ENCODE assay signal across 28 cellular contexts in the genomic region with DNA sequence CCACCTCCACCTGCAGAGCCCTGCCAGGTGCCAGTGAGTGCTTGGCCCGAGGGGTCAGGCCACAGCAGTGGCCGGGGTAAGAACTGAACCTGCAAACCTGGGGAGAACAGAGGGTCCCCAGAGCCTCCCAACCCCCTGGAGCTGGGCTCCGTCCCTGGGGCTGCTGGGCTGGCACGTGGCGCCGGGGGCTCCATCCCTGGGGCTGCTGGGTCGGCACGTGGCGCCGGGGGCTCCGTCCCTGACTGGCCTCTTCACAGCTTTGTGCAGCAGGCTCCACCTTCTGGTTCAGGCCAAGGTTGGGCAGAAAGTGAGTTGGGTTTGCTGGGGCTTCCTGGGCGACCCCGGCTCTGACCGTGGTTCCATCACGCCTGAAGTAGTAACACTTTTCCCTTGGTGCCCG. TPM values are rescaled to one million over a fixed set of nuclear protein-coding genes. Genes with fewer than 3 reads are reported as not detected.
DNase-seq lines count a peak whose midpoint lies in the region; ATAC-seq, FAIRE-seq and TF ChIP-seq lines count a peak whose summit lies in the region.
"Had no signal": no experiment of that assay in that cellular context is flagged by ENCODE, and none has a peak within 500 bp of the region (broad histone marks: within the 10 kb centered on the region; RNA-seq: fewer than 3 reads in every experiment).

No MANE protein-coding gene starts in this region.

- in situ Hi-C loops in HepG2 (cut with HindIII; ENCODE audit: extremely low pct_ligation_motif_present, low pct_unique_long_range_greater_than_20kb): no loop called here

- H3K4me3 ChIP-seq in HepG2 (replicated peaks in 1 of 3; ENCODE audit: insufficient read depth in 1 of 3, low read depth in 2 of 3, low read length in 3 of 3) (no peak overlapping the region), foreskin fibroblast (ENCODE audit: low read depth in 1 of 2, low read length in 2 of 2) (no peak overlapping the region)
- H3K4me3 ChIP-seq: A549; BLaER1 treated with 17β-estradiol and CSF1 and Interleukin-3, amounts not matched to agents 10 nM and 100 nM; GM12878 had no signal

- H3K27ac Mint-ChIP-seq in brain: peak overlapping the region in 3 of 5 experiments; percentile 54 to 97 (median 76)
- peak overlapping the region; percentile 51 for H3K27ac Mint-ChIP-seq in stimulated activated naive B cell treated with anti-CD40 and anti-IgM and Interleukin-4, amounts not matched to agents 10 μg/mL and 1 μg/mL and 100 μg/mL, for 72 hours
- H3K27ac Mint-ChIP-seq: B cell; CD4-positive, alpha-beta T cell; CD8-positive, alpha-beta T cell had no signal

- peaks cover 4 to 17% (median 8%) of the 10 kb centered on the region in 5 experiments for H3K9me3 Mint-ChIP-seq in brain
- H3K9me3 Mint-ChIP-seq in stimulated activated naive B cell treated with anti-CD40 and anti-IgM and Interleukin-4, amounts not matched to agents 10 μg/mL and 1 μg/mL and 100 μg/mL, for 72 hours: peaks cover 7 to 9% of the 10 kb centered on the region in 2 donors

- H3K9ac ChIP-seq in HepG2 (ENCODE audit: insufficient read depth, low read depth, low read length): no peak overlapping the region
- H3K9ac ChIP-seq: BLaER1 treated with 17β-estradiol and CSF1 and Interleukin-3, amounts not matched to agents 10 nM and 100 nM had no signal

- no peaks in the 10 kb centered on the region for H4K20me1 ChIP-seq in HepG2 (ENCODE audit: insufficient read depth, low read length)

- TF ChIP-seq EP300 in HepG2 (IDR thresholded peaks at IDR 0.05; ENCODE audit: low read depth in 2 of 2, low read length in 2 of 2) (no peak), HepG2 (CRISPR knock-in tag; IDR thresholded peaks at IDR 0.05; ENCODE audit: borderline replicate concordance) (no peak)

- H3K9me3 ChIP-seq in HepG2 (ENCODE audit: low read length): no peaks in the 10 kb centered on the region
- H3K9me3 ChIP-seq: Caco-2 had no signal

- H3K4me1 ChIP-seq in HepG2 (ENCODE audit: insufficient read depth, low read length): peaks cover 19% of the 10 kb centered on the region
- H3K4me1 ChIP-seq: A549; BLaER1 treated with 17β-estradiol and CSF1 and Interleukin-3, amounts not matched to agents 10 nM and 100 nM; Caco-2 had no signal

- H3K4me2 ChIP-seq in HepG2 (ENCODE audit: low read depth, low read length): no peak overlapping the region
- H3K4me2 ChIP-seq: A549; BLaER1 treated with 17β-estradiol and CSF1 and Interleukin-3, amounts not matched to agents 10 nM and 100 nM had no signal

- no peak for TF ChIP-seq POLR2A in HepG2 (IDR thresholded peaks at IDR 0.05; ENCODE audit: insufficient read depth in 1 of 2, low read depth in 2 of 2, low read length in 2 of 2)

- TF ChIP-seq CTCF in brain (conservative IDR thresholded peaks at IDR 0.05) (no peak), HepG2 (CRISPR knock-in tag; IDR thresholded peaks at IDR 0.05) (no peak), foreskin fibroblast (IDR thresholded peaks at IDR 0.05; ENCODE audit: low read depth, low read length) (no peak)

- no peak overlapping the region for H3K4me3 Mint-ChIP-seq in brain
- no peak overlapping the region for H3K4me3 Mint-ChIP-seq in stimulated activated naive B cell treated with anti-CD40 and anti-IgM and Interleukin-4, amounts not matched to agents 10 μg/mL and 1 μg/mL and 100 μg/mL, for 72 hours
- H3K4me3 Mint-ChIP-seq: B cell; CD4-positive, alpha-beta T cell; CD8-positive, alpha-beta T cell had no signal

- CTCF ChIA-PET in HepG2 (lab: Yijun Ruan, JAX; ENCODE audit: low intra/inter-chr PET ratio, low total read pairs): no interaction called here

- no peaks in the 10 kb centered on the region for H3K4me1 Mint-ChIP-seq in brain
- peaks cover 0 to 2% of the 10 kb centered on the region in 2 donors for H3K4me1 Mint-ChIP-seq in stimulated activated naive B cell treated with anti-CD40 and anti-IgM and Interleukin-4, amounts not matched to agents 10 μg/mL and 1 μg/mL and 100 μg/mL, for 72 hours
- H3K4me1 Mint-ChIP-seq: B cell had no signal

- no peaks in the 10 kb centered on the region for H3K27me3 Mint-ChIP-seq in brain
- H3K27me3 Mint-ChIP-seq in stimulated activated naive B cell treated with anti-CD40 and anti-IgM and Interleukin-4, amounts not matched to agents 10 μg/mL and 1 μg/mL and 100 μg/mL, for 72 hours: no peaks in the 10 kb centered on the region
- H3K27me3 Mint-ChIP-seq: B cell; CD4-positive, alpha-beta T cell had no signal

- no peak overlapping the region for H2AFZ ChIP-seq in HepG2 (ENCODE audit: low read length)

- no peak for TF ChIP-seq RAD21 in HepG2 (CRISPR knock-in tag; IDR thresholded peaks at IDR 0.05)

- H3K36me3 Mint-ChIP-seq in brain: peaks cover 83% of the 10 kb centered on the region
- H3K36me3 Mint-ChIP-seq in stimulated activated naive B cell treated with anti-CD40 and anti-IgM and Interleukin-4, amounts not matched to agents 10 μg/mL and 1 μg/mL and 100 μg/mL, for 72 hours: peaks cover 57 to 82% of the 10 kb centered on the region in 2 donors

- H3K79me2 ChIP-seq in HepG2 (ENCODE audit: insufficient read depth, low read length): no peaks in the 10 kb centered on the region

- POLR2A ChIA-PET in HepG2 (lab: Yijun Ruan, JAX): no interaction called here

- WGBS in HepG2 (ENCODE audit: low lambda C conversion rate): 93% methylated on average over 14 of the region's 16 CpGs

- DNase-seq in activated CD8-positive, alpha-beta memory T cell treated with anti-CD3 and anti-CD28 coated beads for 24 hours: peak; percentile 46
- DNase-seq in activated CD8-positive, alpha-beta memory T cell treated with anti-CD3 and anti-CD28 coated beads, Interleukin-2, amount 50 U/mL, for 48 hours: no peak
- DNase-seq in HepG2 (ENCODE audit: low spot score): no peak
- DNase-seq in stimulated activated naive B cell treated with anti-CD40 and anti-IgM and Interleukin-4, amounts not matched to agents 10 μg/mL and 1 μg/mL and 100 μg/mL, for 72 hours: no peak
- no peak for DNase-seq in islet precursor cell
- DNase-seq in foreskin fibroblast: no peak
- DNase-seq: AML-193; Caco-2; Calu3; CD4-positive, alpha-beta T cell; CD8-positive, alpha-beta T cell; DMS 273 treated with DMSO at 0.1 percent for 48 hours; DMS153; DMS53; DMS79; DND-41; EL; GDM1 had no signal

- peaks cover 7 to 35% of the 10 kb centered on the region in 2 experiments; a peak in 4 of 5 replicates for H3K36me3 ChIP-seq in HepG2 (replicated peaks in 1 of 2; ENCODE audit: control insufficient read depth in 1 of 2, insufficient read depth in 2 of 2, low read length in 2 of 2)

- H3K27me3 ChIP-seq in HepG2 (ENCODE audit: control insufficient read depth in 1 of 2, insufficient read depth in 2 of 2, low read length in 2 of 2): no peaks in the 10 kb centered on the region
- H3K27me3 ChIP-seq: BLaER1 treated with 17β-estradiol and CSF1 and Interleukin-3, amounts not matched to agents 10 nM and 100 nM had no signal

- FAIRE-seq in HepG2 (lab: Jason Lieb, UNC): no peak
- FAIRE-seq: A549, GM12878, GM12892, GM18507 had no signal

- no TSS peak for BruUV-seq in HepG2 (replicated peaks; lab: Mats Ljungman, UMichigan)

- ATAC-seq in HepG2 (no peak), HG03378 (IDR thresholded peaks at IDR 0.05; ENCODE audit: unreplicated experiment) (no peak)
- ATAC-seq in stimulated activated naive B cell treated with anti-CD40 and anti-IgM and Interleukin-4, amounts not matched to agents 10 μg/mL and 1 μg/mL and 100 μg/mL, for 72 hours (replicated peaks): no peak
- ATAC-seq: A549; CD8-positive, alpha-beta T cell; GM12878 had no signal

- H3K27ac ChIP-seq in HepG2 (ENCODE audit: extremely low read length, insufficient read depth, low read length): no peak overlapping the region
- H3K27ac ChIP-seq: 22Rv1; A549; BLaER1 treated with 17β-estradiol and CSF1 and Interleukin-3, amounts not matched to agents 10 nM and 100 nM; C4-2B had no signal

- intact Hi-C loops in HepG2 (cut with micrococcal nuclease; ENCODE audit: unreplicated experiment): no loop called here

RNA-seq across cellular contexts. Expression of gene RBFA, which starts 12.2 kb away (rescaled TPM):
- polyA plus RNA-seq in brain (ENCODE audit: insufficient read depth, low read depth, low replicate concordance): 15.8 TPM
- 42.2 and 42.4 TPM in 2 replicates for total RNA-seq in HepG2 (2016; rRNA removed; fragmentation: Illumina TruSeq; extraction: Trizol)
- 13.9 and 16.9 TPM in 2 replicates for total RNA-seq in HepG2 (2016; cell fraction: cytosol; rRNA removed; fragmentation: Illumina TruSeq; extraction: Trizol; ENCODE audit: low read depth)
- 43.3 and 44.9 TPM in 2 replicates for total RNA-seq in HepG2 (2016; cell fraction: insoluble cytoplasmic fraction; rRNA removed; fragmentation: Illumina TruSeq; extraction: Trizol)
- total RNA-seq in HepG2 (2016; cell fraction: membrane; rRNA removed; fragmentation: Illumina TruSeq; extraction: Trizol): 22.2 and 22.8 TPM in 2 replicates
- 31.4 and 38.8 TPM in 2 replicates for total RNA-seq in HepG2 (2016; cell fraction: nucleus; rRNA removed; fragmentation: Illumina TruSeq; extraction: Trizol)
- 29.7 and 31.7 TPM in 2 replicates for polyA plus RNA-seq in HepG2 (2011; rRNA removed)
- 22.0 and 22.4 TPM in 2 replicates for polyA plus RNA-seq in HepG2 (2011; cell fraction: cytosol; rRNA removed)
- polyA plus RNA-seq in HepG2 (2011; cell fraction: nucleus; rRNA removed): 40.3 and 51.2 TPM in 2 replicates
- polyA plus RNA-seq in HepG2 (2012): 21.5 and 24.8 TPM in 2 replicates
- 13.2 and 15.2 TPM in 2 replicates for polyA plus RNA-seq in HepG2 (2016; cell fraction: cytosol; fragmentation: Illumina TruSeq; extraction: Trizol; ENCODE audit: low read depth)
- polyA plus RNA-seq in HepG2 (2016; cell fraction: insoluble cytoplasmic fraction; fragmentation: Illumina TruSeq; extraction: Trizol; ENCODE audit: low read depth): 42.0 and 44.0 TPM in 2 replicates
- 18.4 and 18.9 TPM in 2 replicates for polyA plus RNA-seq in HepG2 (2016; cell fraction: membrane; fragmentation: Illumina TruSeq; extraction: Trizol; ENCODE audit: low read depth)
- 40.6 and 48.1 TPM in 2 replicates for polyA plus RNA-seq in HepG2 (2016; cell fraction: nucleus; fragmentation: Illumina TruSeq; extraction: Trizol; ENCODE audit: insufficient read depth, low read depth)
- polyA minus RNA-seq in HepG2 (2011; rRNA and poly(A)+ RNA removed; ENCODE audit: low replicate concordance): 21.7 and 27.6 TPM in 2 replicates
- polyA minus RNA-seq in HepG2 (2011; cell fraction: cytosol; rRNA and poly(A)+ RNA removed): 9.1 and 9.3 TPM in 2 replicates
- polyA minus RNA-seq in HepG2 (2011; cell fraction: nucleus; rRNA and poly(A)+ RNA removed): 71.3 and 80.8 TPM in 2 replicates

RNA-seq across cellular contexts. Expression of gene TXNL4A, which starts 58.1 kb away (rescaled TPM):
- polyA plus RNA-seq in brain (ENCODE audit: insufficient read depth, low read depth, low replicate concordance) (150 TPM), HepG2 (2011; rRNA removed) (135 and 172 TPM in 2 replicates)
- 192 and 202 TPM in 2 replicates for total RNA-seq in HepG2 (2016; rRNA removed; fragmentation: Illumina TruSeq; extraction: Trizol)
- 596 and 716 TPM in 2 replicates for total RNA-seq in HepG2 (2016; cell fraction: cytosol; rRNA removed; fragmentation: Illumina TruSeq; extraction: Trizol; ENCODE audit: low read depth)
- 185 and 204 TPM in 2 replicates for total RNA-seq in HepG2 (2016; cell fraction: insoluble cytoplasmic fraction; rRNA removed; fragmentation: Illumina TruSeq; extraction: Trizol)
- total RNA-seq in HepG2 (2016; cell fraction: membrane; rRNA removed; fragmentation: Illumina TruSeq; extraction: Trizol): 533 and 635 TPM in 2 replicates
- total RNA-seq in HepG2 (2016; cell fraction: nucleus; rRNA removed; fragmentation: Illumina TruSeq; extraction: Trizol): 56.2 and 79.7 TPM in 2 replicates
- polyA plus RNA-seq in HepG2 (2011; cell fraction: cytosol; rRNA removed): 131 and 145 TPM in 2 replicates
- 32.1 and 40.2 TPM in 2 replicates for polyA plus RNA-seq in HepG2 (2011; cell fraction: nucleus; rRNA removed)
- 123 and 145 TPM in 2 replicates for polyA plus RNA-seq in HepG2 (2012)
- 941 and 1,125 TPM in 2 replicates for polyA plus RNA-seq in HepG2 (2016; cell fraction: cytosol; fragmentation: Illumina TruSeq; extraction: Trizol; ENCODE audit: low read depth)
- polyA plus RNA-seq in HepG2 (2016; cell fraction: insoluble cytoplasmic fraction; fragmentation: Illumina TruSeq; extraction: Trizol; ENCODE audit: low read depth): 223 and 229 TPM in 2 replicates
- polyA plus RNA-seq in HepG2 (2016; cell fraction: membrane; fragmentation: Illumina TruSeq; extraction: Trizol; ENCODE audit: low read depth): 563 and 676 TPM in 2 replicates
- polyA plus RNA-seq in HepG2 (2016; cell fraction: nucleus; fragmentation: Illumina TruSeq; extraction: Trizol; ENCODE audit: insufficient read depth, low read depth): 165 and 194 TPM in 2 replicates
- polyA minus RNA-seq in HepG2 (2011; rRNA and poly(A)+ RNA removed; ENCODE audit: low replicate concordance): 36.7 and 86.4 TPM in 2 replicates
- polyA minus RNA-seq in HepG2 (2011; cell fraction: cytosol; rRNA and poly(A)+ RNA removed): 44.1 and 45.4 TPM in 2 replicates
- 14.9 and 19.2 TPM in 2 replicates for polyA minus RNA-seq in HepG2 (2011; cell fraction: nucleus; rRNA and poly(A)+ RNA removed)
